ENCODE assay signal across 28 cellular contexts in genomic region chr4:2905544-2905943, GRCh38. TPM values are rescaled to one million over a fixed set of nuclear protein-coding genes. Genes with fewer than 3 reads are reported as not detected.
A peak's percentile ranks its signal among the peaks of the same experiment; 100 is the strongest.
DNase-seq lines count a peak whose midpoint lies in the region; ATAC-seq and TF ChIP-seq lines count a peak whose summit lies in the region.
"Had no signal": no experiment of that assay in that cellular context is flagged by ENCODE, and none has a peak within 500 bp of the region (broad histone marks: within the 10 kb centered on the region; RNA-seq: fewer than 3 reads in every experiment).

No MANE protein-coding gene starts in this region.

- POLR2A ChIA-PET in T-cell (lab: Charles Lee) = no interaction called here
- POLR2A ChIA-PET in SK-N-SH (lab: Yijun Ruan, JAX) = no interaction called here

- no peaks in the 10 kb centered on the region for H3K9me2 ChIP-seq in SK-N-SH

- H3K36me3 Mint-ChIP-seq in activated naive CD4-positive, alpha-beta T cell treated with anti-CD3 and anti-CD28 coated beads, Interleukin-2, amount 50 U/mL, for 24 hours = peaks cover 25% of the 10 kb centered on the region
- H3K36me3 Mint-ChIP-seq in T-cell (peaks cover 67% of the 10 kb centered on the region), endothelial cell (ENCODE audit: low read depth, unreplicated experiment) (peaks cover 62% of the 10 kb centered on the region), neural crest cell (ENCODE audit: low read depth) (peaks cover 13% of the 10 kb centered on the region)

- H3K9ac ChIP-seq in SK-N-SH = no peak overlapping the region

- no peak for TF ChIP-seq EP300 in SK-N-SH (IDR thresholded peaks at IDR 0.05; ENCODE audit: borderline replicate concordance in 1 of 2, low read depth in 1 of 2, low read length in 1 of 2)

- H3K4me3 ChIP-seq in SK-N-SH (ENCODE audit: low read depth in 2 of 2, low read length in 1 of 2) = no peak overlapping the region
- H3K4me3 ChIP-seq: cardiac muscle cell, colonic mucosa, SJSA1 had no signal

- H2AFZ ChIP-seq in SK-N-SH (ENCODE audit: low read depth) = no peak overlapping the region

- H3K4me1 ChIP-seq in SK-N-SH (ENCODE audit: control insufficient read depth in 1 of 2, insufficient read depth in 2 of 2, low read depth in 1 of 2, low read length in 1 of 2) = peaks cover 0 to 13% of the 10 kb centered on the region in 2 experiments; a peak in 2 of 4 replicates
- H3K4me1 ChIP-seq: colonic mucosa, SJSA1 had no signal

- no peak overlapping the region for H3K27ac ChIP-seq in SK-N-SH (ENCODE audit: low read depth in 2 of 2, low read length in 1 of 2)
- H3K27ac ChIP-seq: cardiac muscle cell, colonic mucosa, SJSA1 had no signal

- no peaks in the 10 kb centered on the region for H3K27me3 Mint-ChIP-seq in activated naive CD4-positive, alpha-beta T cell treated with anti-CD3 and anti-CD28 coated beads, Interleukin-2, amount 50 U/mL, for 24 hours
- no peaks in the 10 kb centered on the region for H3K27me3 Mint-ChIP-seq in T-cell
- peaks cover 2% of the 10 kb centered on the region for H3K27me3 Mint-ChIP-seq in endothelial cell (ENCODE audit: unreplicated experiment)
- no peaks in the 10 kb centered on the region for H3K27me3 Mint-ChIP-seq in neural crest cell (ENCODE audit: low read depth)
- H3K27me3 Mint-ChIP-seq: B cell, type B pancreatic cell had no signal

- TF ChIP-seq RAD21 in SK-N-SH (IDR thresholded peaks at IDR 0.05; ENCODE audit: low read length) = no peak

- TF ChIP-seq CTCF in endothelial cell (IDR thresholded peaks at IDR 0.05; ENCODE audit: unreplicated experiment) = no peak
- no peak for TF ChIP-seq CTCF in neural crest cell (conservative IDR thresholded peaks at IDR 0.05)
- TF ChIP-seq CTCF in SK-N-SH (IDR thresholded peaks at IDR 0.05) = no peak

- no peaks in the 10 kb centered on the region for H3K27me3 ChIP-seq in SK-N-SH (ENCODE audit: insufficient read depth)
- H3K27me3 ChIP-seq: cardiac muscle cell, colonic mucosa, SJSA1 had no signal

- peak in 1 of 4 experiments; percentile 25 for ATAC-seq in T-cell (replicated peaks in 1 of 4)
- ATAC-seq: activated CD4-positive, CD25-positive, alpha-beta regulatory T cell treated with anti-CD3 and anti-CD28 coated beads, Interleukin-2, amount 50 U/mL, for 24 hours; left ventricle myocardium superior had no signal

- H3K4me2 ChIP-seq in SK-N-SH = no peak overlapping the region

- CTCF ChIA-PET in T-cell (lab: Charles Lee) (no interaction called here), SK-N-SH (lab: Yijun Ruan, JAX) (interaction anchor here (0.6 kb wide), 1 partner anchor 16 kb away, joined by 3 read pairs; no protein-coding TSS in a partner anchor)

- WGBS in SK-N-SH (ENCODE audit: low lambda C conversion rate) = 87% methylated on average over 13 of the region's 13 CpGs

- peaks cover 23% of the 10 kb centered on the region for H3K4me1 Mint-ChIP-seq in activated naive CD4-positive, alpha-beta T cell treated with anti-CD3 and anti-CD28 coated beads, Interleukin-2, amount 50 U/mL, for 24 hours
- H3K4me1 Mint-ChIP-seq in T-cell (peaks cover 21 to 31% (median 25%) of the 10 kb centered on the region in 3 donors), endothelial cell (ENCODE audit: unreplicated experiment) (peaks cover 11% of the 10 kb centered on the region), neural crest cell (no peaks in the 10 kb centered on the region)
- H3K4me1 Mint-ChIP-seq: mesothelial cell of epicardium had no signal

- DNase-seq in activated naive CD4-positive, alpha-beta T cell (lab: John Stamatoyannopoulos, UW) = no peak
- DNase-seq in T-cell (no peak), endothelial cell (ENCODE audit: low spot score) (no peak), neural crest cell (ENCODE audit: low read depth, low spot score) (no peak), kidney glomerular epithelial cell (lab: John Stamatoyannopoulos, UW) (no peak), NCI-H1048 (lab: John Stamatoyannopoulos, UW) (no peak), SK-N-SH (no peak)
- DNase-seq: ACHN; activated T-cell treated with anti-CD3 and anti-CD28 coated beads, Interleukin-2, amount 50 U/mL, for 48 hours; colonic mucosa; DMS153; effector CD8-positive, alpha-beta T cell; erythroblast; glutamatergic neuron; left ventricle myocardium superior; MM.1S; NCI-H1417; NCI-H2029; NCI-H510A treated with DMSO at 0.1 percent for 48 hours; RPMI8226; stimulated activated CD4-positive, alpha-beta T cell treated with anti-CD3 and anti-CD28 coated beads, Interleukin-4, amount 100 ng/mL, for 24 hours had no signal

- H3K36me3 ChIP-seq in SK-N-SH (replicated peaks in 1 of 2; ENCODE audit: control insufficient read depth in 1 of 2, insufficient read depth in 2 of 2, low read length in 1 of 2) = peaks cover 50 to 88% of the 10 kb centered on the region in 2 experiments
- H3K36me3 ChIP-seq: SJSA1 had no signal

- no peaks in the 10 kb centered on the region for H4K20me1 ChIP-seq in SK-N-SH (ENCODE audit: insufficient read depth)

- no peaks in the 10 kb centered on the region for H3K79me2 ChIP-seq in SK-N-SH (ENCODE audit: insufficient read depth)

- no peak overlapping the region for H3K4me3 Mint-ChIP-seq in activated naive CD4-positive, alpha-beta T cell treated with anti-CD3 and anti-CD28 coated beads, Interleukin-2, amount 50 U/mL, for 24 hours
- H3K4me3 Mint-ChIP-seq in T-cell = no peak overlapping the region
- peak overlapping the region; percentile 44 for H3K4me3 Mint-ChIP-seq in endothelial cell (ENCODE audit: unreplicated experiment)
- H3K4me3 Mint-ChIP-seq in neural crest cell = no peak overlapping the region
- H3K4me3 Mint-ChIP-seq: B cell, mesothelial cell of epicardium, type B pancreatic cell had no signal

- H3K9me3 Mint-ChIP-seq in activated naive CD4-positive, alpha-beta T cell treated with anti-CD3 and anti-CD28 coated beads, Interleukin-2, amount 50 U/mL, for 24 hours = no peaks in the 10 kb centered on the region
- H3K9me3 Mint-ChIP-seq in T-cell (no peaks in the 10 kb centered on the region), endothelial cell (ENCODE audit: unreplicated experiment) (no peaks in the 10 kb centered on the region), neural crest cell (no peaks in the 10 kb centered on the region)
- H3K9me3 Mint-ChIP-seq: mesothelial cell of epicardium, type B pancreatic cell had no signal

- no peaks in the 10 kb centered on the region for H3K9me3 ChIP-seq in SK-N-SH
- H3K9me3 ChIP-seq: colonic mucosa, SJSA1 had no signal

- H3K27ac Mint-ChIP-seq in activated naive CD4-positive, alpha-beta T cell treated with anti-CD3 and anti-CD28 coated beads, Interleukin-2, amount 50 U/mL, for 24 hours = peak overlapping the region; percentile 51
- peak overlapping the region; percentile 84 to 91 for H3K27ac Mint-ChIP-seq in T-cell
- H3K27ac Mint-ChIP-seq in endothelial cell (ENCODE audit: unreplicated experiment) = peak overlapping the region; percentile 57
- peak overlapping the region; percentile 84 for H3K27ac Mint-ChIP-seq in neural crest cell (ENCODE audit: unreplicated experiment)
- H3K27ac Mint-ChIP-seq: B cell, mesothelial cell of epicardium, type B pancreatic cell had no signal

- no peaks in the 10 kb centered on the region for H3F3A ChIP-seq in SK-N-SH (replicated peaks; ENCODE audit: insufficient read depth)

TF ChIP-seq in SK-N-SH, 30 proteins besides CTCF, POLR2A, EP300 and RAD21 (continues in another document):
- no peak for TF ChIP-seq IRF3 (IDR thresholded peaks at IDR 0.05; ENCODE audit: low read depth, low read length)
- TF ChIP-seq, protein P1, sequence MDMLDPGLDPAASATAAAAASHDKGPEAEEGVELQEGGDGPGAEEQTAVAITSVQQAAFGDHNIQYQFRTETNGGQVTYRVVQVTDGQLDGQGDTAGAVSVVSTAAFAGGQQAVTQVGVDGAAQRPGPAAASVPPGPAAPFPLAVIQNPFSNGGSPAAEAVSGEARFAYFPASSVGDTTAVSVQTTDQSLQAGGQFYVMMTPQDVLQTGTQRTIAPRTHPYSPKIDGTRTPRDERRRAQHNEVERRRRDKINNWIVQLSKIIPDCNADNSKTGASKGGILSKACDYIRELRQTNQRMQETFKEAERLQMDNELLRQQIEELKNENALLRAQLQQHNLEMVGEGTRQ (IDR thresholded peaks at IDR 0.05; ENCODE audit: borderline replicate concordance, low read depth, low read length) = no peak
- no peak for TF ChIP-seq EZH2phosphoT487 (IDR thresholded peaks at IDR 0.05; ENCODE audit: borderline replicate concordance, low read depth)
- TF ChIP-seq FOSL2 (IDR thresholded peaks at IDR 0.05; ENCODE audit: borderline replicate concordance, low read depth) = no peak
- TF ChIP-seq RFX5 (IDR thresholded peaks at IDR 0.05; ENCODE audit: low read length) = no peak
- TF ChIP-seq, protein P2, sequence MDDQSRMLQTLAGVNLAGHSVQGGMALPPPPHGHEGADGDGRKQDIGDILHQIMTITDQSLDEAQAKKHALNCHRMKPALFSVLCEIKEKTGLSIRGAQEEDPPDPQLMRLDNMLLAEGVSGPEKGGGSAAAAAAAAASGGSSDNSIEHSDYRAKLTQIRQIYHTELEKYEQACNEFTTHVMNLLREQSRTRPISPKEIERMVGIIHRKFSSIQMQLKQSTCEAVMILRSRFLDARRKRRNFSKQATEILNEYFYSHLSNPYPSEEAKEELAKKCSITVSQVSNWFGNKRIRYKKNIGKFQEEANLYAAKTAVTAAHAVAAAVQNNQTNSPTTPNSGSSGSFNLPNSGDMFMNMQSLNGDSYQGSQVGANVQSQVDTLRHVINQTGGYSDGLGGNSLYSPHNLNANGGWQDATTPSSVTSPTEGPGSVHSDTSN (IDR thresholded peaks at IDR 0.05) = no peak

RNA-seq across cellular contexts. Expression of gene NOP14, which starts 57.7 kb away (rescaled TPM):
- total RNA-seq in T-cell = 10 to 100 TPM; 30.6 to 48.1 (median 46.3) TPM
- 22.9 TPM for total RNA-seq in endothelial cell (ENCODE audit: unreplicated experiment)
- total RNA-seq in neural crest cell = 46.6 and 49.2 TPM in 2 replicates
- 7.5 and 9.8 TPM in 2 replicates for polyA plus RNA-seq in SK-N-SH (2012; rRNA removed)
- polyA plus RNA-seq in SK-N-SH (2012; cell fraction: cytosol; rRNA removed) = 9.9 and 12.4 TPM in 2 replicates
- 11.4 and 12.0 TPM in 2 replicates for polyA plus RNA-seq in SK-N-SH (2012; cell fraction: nucleus; rRNA removed)

RNA-seq across cellular contexts. Expression of gene GRK4, which starts 57.8 kb away (rescaled TPM):
- 1 to 10 TPM; 1.8 to 4.8 (median 2.5) TPM for total RNA-seq in T-cell
- total RNA-seq in endothelial cell (ENCODE audit: unreplicated experiment) = 5.9 TPM
- 8.9 and 11.6 TPM in 2 replicates for total RNA-seq in neural crest cell
- 2.2 and 2.7 TPM in 2 replicates for polyA plus RNA-seq in SK-N-SH (2012; rRNA removed)
- 2.2 and 2.9 TPM in 2 replicates for polyA plus RNA-seq in SK-N-SH (2012; cell fraction: cytosol; rRNA removed)
- polyA plus RNA-seq in SK-N-SH (2012; cell fraction: nucleus; rRNA removed) = 3.4 and 4.5 TPM in 2 replicates
